In the genomic region with DNA sequence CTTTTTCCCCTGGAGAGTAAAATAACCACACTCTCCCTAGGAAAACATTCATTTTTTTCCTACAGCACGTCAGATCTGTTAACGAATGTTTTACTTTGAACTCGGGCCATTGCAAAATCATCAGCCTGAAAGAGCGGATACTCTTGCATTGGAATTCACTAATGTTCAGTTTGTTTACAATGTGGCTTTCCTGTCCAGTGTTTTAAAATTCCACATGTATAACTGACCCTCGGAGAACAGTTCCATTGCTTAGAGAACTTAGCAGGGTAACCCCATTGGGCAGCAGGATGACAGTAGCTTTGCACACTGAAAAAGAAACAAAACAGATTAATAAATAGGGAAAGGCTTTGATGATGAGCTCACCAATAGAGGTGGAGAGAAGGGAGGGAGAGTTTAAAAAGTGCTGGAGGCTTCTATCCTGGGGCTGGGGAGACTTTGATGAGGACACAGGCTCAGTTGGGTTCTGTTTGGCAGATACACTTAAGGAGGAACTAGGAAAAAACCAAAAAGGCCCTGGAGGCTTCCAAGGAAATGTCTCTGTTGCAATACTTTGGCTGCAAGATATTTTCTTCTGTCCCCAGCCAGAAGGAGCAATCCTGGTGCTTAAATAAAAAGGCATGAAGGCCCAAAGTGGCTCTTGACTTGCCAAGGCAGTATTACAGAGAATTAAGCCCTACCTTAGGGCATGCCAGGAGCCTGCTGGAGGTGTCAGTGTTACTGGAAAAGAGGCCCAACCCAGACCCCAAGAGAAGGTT, we compare ENCODE assay signal across 17 cellular contexts.
DNase-seq lines count a peak whose midpoint lies in the region; ATAC-seq, FAIRE-seq and TF ChIP-seq lines count a peak whose summit lies in the region.
"Had no signal": no experiment of that assay in that cellular context is flagged by ENCODE, and none has a peak within 500 bp of the region (broad histone marks: within the 10 kb centered on the region; RNA-seq: fewer than 3 reads in every experiment).

No MANE protein-coding gene starts in this region.

- CTCF ChIA-PET in AG04449 (lab: Yijun Ruan, JAX): no interaction called here

- H3K4me3 ChIP-seq in AG04449 (ENCODE audit: low read depth, low read length) (no peak overlapping the region), mucosa of rectum (ENCODE audit: low read length in 2 of 2) (no peak overlapping the region)
- H3K4me3 ChIP-seq: BLaER1, thyroid gland had no signal

- no peak for ATAC-seq in GM18498 (IDR thresholded peaks at IDR 0.05; ENCODE audit: unreplicated experiment)
- ATAC-seq: left lobe of liver had no signal

- no peaks in the 10 kb centered on the region for H3K4me1 ChIP-seq in mucosa of rectum (ENCODE audit: control insufficient read depth in 2 of 2, insufficient read depth in 2 of 2, low read length in 2 of 2)
- H3K4me1 ChIP-seq: BLaER1, thyroid gland had no signal

- no peaks in the 10 kb centered on the region for H3K27me3 ChIP-seq in mucosa of rectum (ENCODE audit: control insufficient read depth in 2 of 2, insufficient read depth in 2 of 2, low read length in 2 of 2)
- H3K27me3 ChIP-seq: BLaER1, thyroid gland had no signal

- no peaks in the 10 kb centered on the region for H3K9me3 ChIP-seq in mucosa of rectum (ENCODE audit: control insufficient read depth in 2 of 2, low read length in 2 of 2)
- H3K9me3 ChIP-seq: BLaER1, thyroid gland had no signal

- POLR2A ChIA-PET in AG04449 (lab: Yijun Ruan, JAX): no interaction called here

- no peak for TF ChIP-seq CTCF in AG04449 (IDR thresholded peaks at IDR 0.05; ENCODE audit: insufficient read depth, low read length, missing control alignments)

- H3K36me3 ChIP-seq in mucosa of rectum (ENCODE audit: control insufficient read depth in 2 of 2, insufficient read depth in 2 of 2, low read length in 2 of 2): no peaks in the 10 kb centered on the region
- H3K36me3 ChIP-seq: BLaER1, thyroid gland had no signal

- no peak overlapping the region for H3K9ac ChIP-seq in mucosa of rectum (ENCODE audit: low read depth in 1 of 2, low read length in 2 of 2)
- H3K9ac ChIP-seq: BLaER1, KMS-11 had no signal

- peak; percentile 67 for DNase-seq in AG04449 (ENCODE audit: low read depth, low spot score)
- peak; percentile 24 for DNase-seq in HTR-8/SVneo (ENCODE audit: insufficient read length, low spot score)
- peak; percentile 72 for DNase-seq in dedifferentiated amniotic fluid mesenchymal stem cell (ENCODE audit: extremely low spot score)
- no peak for DNase-seq in COLO829 (ENCODE audit: low spot score)
- no peak for DNase-seq in NCI-H187 (lab: John Stamatoyannopoulos, UW)
- DNase-seq in SIG-M5 treated with dmso at 0.1 percent for 504 hours (lab: John Stamatoyannopoulos, UW; ENCODE audit: unreplicated experiment): no peak
- DNase-seq: activated T-cell treated with anti-CD3 and anti-CD28 coated beads for 4 hours, GOT3, NCI-H2107, posterior cingulate gyrus, thyroid gland had no signal

- no peak for FAIRE-seq in HTR-8/SVneo (lab: Jason Lieb, UNC)
- FAIRE-seq: frontal cortex had no signal

- H3K27ac ChIP-seq in mucosa of rectum (ENCODE audit: low read depth in 2 of 2, low read length in 2 of 2): peak overlapping the region; percentile 29 to 46
- H3K27ac ChIP-seq: BLaER1, KMS-11, thyroid gland had no signal

Comparison
In these comparisons a context has a peak if more than half of its experiments do, and no peak if none do; other contexts are left out.
1. DNase-seq: peak in AG04449 (single experiment), HTR-8/SVneo (single experiment) and dedifferentiated amniotic fluid mesenchymal stem cell (single experiment); none in COLO829 (single experiment), NCI-H187 (0 of 2) and SIG-M5 treated with dmso at 0.1 percent for 504 hours (single experiment).